Comparison of ENCODE assay signal across 12 cellular contexts in genomic region chr2:235614176-235614860, GRCh38.
DNase-seq lines count a peak whose midpoint lies in the region.
"Had no signal": no experiment of that assay in that cellular context is flagged by ENCODE, and none has a peak within 500 bp of the region (broad histone marks: within the 10 kb centered on the region; RNA-seq: fewer than 3 reads in every experiment).

No MANE protein-coding gene starts in this region.

- DNase-seq in HUDEP-2 (lab: John Stamatoyannopoulos, UW; ENCODE audit: unreplicated experiment in 76 of 76) (peak in 73 of 76 experiments; percentile 10 to 84 (median 57)), RPMI8226 (peak; percentile 82), fibroblast of gingiva (ENCODE audit: low read depth) (peak; percentile 72), DMS79 (lab: John Stamatoyannopoulos, UW) (no peak), G401 (ENCODE audit: low spot score) (no peak), immature natural killer cell (no peak), NCI-H128 (lab: John Stamatoyannopoulos, UW; ENCODE audit: unreplicated experiment) (no peak)
- DNase-seq: activated CD4-positive, CD25-positive, alpha-beta regulatory T cell treated with anti-CD3 and anti-CD28 coated beads, Interleukin-2, amount 50 U/mL, for 72 hours; stimulated activated CD4-positive, alpha-beta T cell treated with anti-CD3 and anti-CD28 coated beads, Interleukin-12 subunit alpha, Interleukin-12 subunit beta, amount 100 ng/mL, for 4 hours; stimulated activated naive CD8-positive, alpha-beta T cell treated with anti-CD3 and anti-CD28 coated beads, Interleukin-15, amount 100 ng/mL, for 72 hours had no signal

- H3K9ac ChIP-seq in skeletal muscle satellite cell (ENCODE audit: low read depth, low read length): peak overlapping the region; percentile 49

- H3K4me2 ChIP-seq in skeletal muscle satellite cell (ENCODE audit: low read length): peak overlapping the region; percentile 63

- H3K4me3 ChIP-seq in skeletal muscle satellite cell (ENCODE audit: low read length): peak overlapping the region; percentile 5

- H3K27ac Mint-ChIP-seq in immature natural killer cell: no peak overlapping the region
- H3K27ac Mint-ChIP-seq: activated naive CD4-positive, alpha-beta T cell treated with anti-CD3 and anti-CD28 coated beads, Interleukin-2, amount 50 U/mL, for 24 hours; stimulated activated naive CD8-positive, alpha-beta T cell treated with anti-CD3 and anti-CD28 coated beads, Interleukin-15, amount 100 ng/mL, for 72 hours had no signal

- no peaks in the 10 kb centered on the region for H3K9me3 ChIP-seq in skeletal muscle satellite cell (replicated peaks; ENCODE audit: low read length)

- peaks cover under 1 to 5% (median 2%) of the 10 kb centered on the region in 3 donors for H3K27me3 Mint-ChIP-seq in immature natural killer cell (ENCODE audit: low read depth in 3 of 3)

- in situ Hi-C loops in G401 (cut with HindIII; ENCODE audit: low sequenced_read_pairs): no loop called here

- peaks cover 48% of the 10 kb centered on the region for H3K4me1 ChIP-seq in skeletal muscle satellite cell (ENCODE audit: control insufficient read depth, insufficient read depth, low read length)

- H3K27me3 ChIP-seq in skeletal muscle satellite cell (ENCODE audit: control insufficient read depth, insufficient read depth, low read length): no peaks in the 10 kb centered on the region

- H3K9me3 Mint-ChIP-seq in immature natural killer cell: no peaks in the 10 kb centered on the region
- H3K9me3 Mint-ChIP-seq: activated naive CD4-positive, alpha-beta T cell treated with anti-CD3 and anti-CD28 coated beads, Interleukin-2, amount 50 U/mL, for 24 hours; stimulated activated naive CD8-positive, alpha-beta T cell treated with anti-CD3 and anti-CD28 coated beads, Interleukin-15, amount 100 ng/mL, for 72 hours had no signal

- no peaks in the 10 kb centered on the region for H3K36me3 ChIP-seq in skeletal muscle satellite cell (ENCODE audit: insufficient read depth, low read length)

- H3K4me3 Mint-ChIP-seq in immature natural killer cell: no peak overlapping the region
- H3K4me3 Mint-ChIP-seq: activated naive CD4-positive, alpha-beta T cell treated with anti-CD3 and anti-CD28 coated beads, Interleukin-2, amount 50 U/mL, for 24 hours; stimulated activated naive CD8-positive, alpha-beta T cell treated with anti-CD3 and anti-CD28 coated beads, Interleukin-15, amount 100 ng/mL, for 72 hours had no signal

- no peaks in the 10 kb centered on the region for H3K36me3 Mint-ChIP-seq in immature natural killer cell
- H3K36me3 Mint-ChIP-seq: activated naive CD4-positive, alpha-beta T cell treated with anti-CD3 and anti-CD28 coated beads, Interleukin-2, amount 50 U/mL, for 24 hours had no signal

- H3K4me1 Mint-ChIP-seq in immature natural killer cell: peaks cover 0 to 2% of the 10 kb centered on the region in 2 donors
- H3K4me1 Mint-ChIP-seq: activated naive CD4-positive, alpha-beta T cell treated with anti-CD3 and anti-CD28 coated beads, Interleukin-2, amount 50 U/mL, for 24 hours; stimulated activated naive CD8-positive, alpha-beta T cell treated with anti-CD3 and anti-CD28 coated beads, Interleukin-15, amount 100 ng/mL, for 72 hours had no signal

Comparison
In these comparisons a context has a peak if more than half of its experiments do, and no peak if none do; other contexts are left out.
1. DNase-seq: peak in HUDEP-2 (73 of 76), RPMI8226 (single experiment) and fibroblast of gingiva (single experiment); none in DMS79 (single experiment), G401 (single experiment), immature natural killer cell (0 of 3) and NCI-H128 (single experiment).